8 cellular contexts compared by ENCODE assay signal in genomic region chr13:104635879-104636278, GRCh38.
"Had no signal": no experiment of that assay in that cellular context is flagged by ENCODE, and none has a peak within 500 bp of the region (broad histone marks: within the 10 kb centered on the region; RNA-seq: fewer than 3 reads in every experiment).

No MANE protein-coding gene starts in this region.

- H3K4me3 ChIP-seq: GM23248, HAP-1, K562 had no signal

- H3K9me3 ChIP-seq: HAP-1 had no signal

- H3K4me1 ChIP-seq: HAP-1 had no signal

- H3K4me3 Mint-ChIP-seq: HFFc6 had no signal

- H2AFZ ChIP-seq: GM23248 had no signal

- H3K27ac ChIP-seq: GM23248 had no signal

- H3K9ac ChIP-seq: GM23248 had no signal

- H3K36me3 ChIP-seq: HAP-1 had no signal

- ATAC-seq: HCT116, K562 had no signal

- H3K27ac Mint-ChIP-seq: HFFc6 had no signal

- DNase-seq: GM23248, H7, HFFc6, IMR-90, KG1 had no signal
